Comparison of ENCODE assay signal across 8 cellular contexts in genomic region chr9:92324889-92325268, GRCh38. TPM values are rescaled to one million over a fixed set of nuclear protein-coding genes. Genes with fewer than 3 reads are reported as not detected.
DNase-seq lines count a peak whose midpoint lies in the region; ATAC-seq and TF ChIP-seq lines count a peak whose summit lies in the region.

No MANE protein-coding gene starts in this region.

- H3K27me3 ChIP-seq in dorsolateral prefrontal cortex (no peaks in the 10 kb centered on the region), mucosa of stomach (ENCODE audit: control insufficient read depth, insufficient read depth, low read length) (no peaks in the 10 kb centered on the region)

- H3K4me3 ChIP-seq in Jurkat, Clone E6-1 (ENCODE audit: low read length): peak overlapping the region; percentile 69
- peak overlapping the region; percentile 63 to 98 (median 89) for H3K4me3 ChIP-seq in dorsolateral prefrontal cortex
- peak overlapping the region; percentile 98 for H3K4me3 ChIP-seq in mucosa of stomach (ENCODE audit: low read length)

- H3K36me3 ChIP-seq in mucosa of stomach (ENCODE audit: control insufficient read depth, insufficient read depth, low read length): peaks cover 4% of the 10 kb centered on the region

- peak overlapping the region; percentile 92 for H3K9ac ChIP-seq in mucosa of stomach (ENCODE audit: low read length)

- peaks cover 14% of the 10 kb centered on the region for H3K4me1 ChIP-seq in mucosa of stomach (ENCODE audit: control insufficient read depth, insufficient read depth, low read length)

- TF ChIP-seq CTCF in dorsolateral prefrontal cortex (IDR thresholded peaks at IDR 0.05 in 54 of 56, conservative IDR thresholded peaks at IDR 0.05 in 2 of 56; ENCODE audit: low read depth in 1 of 56, partially characterized antibody in 56 of 56): peak in 1 of 56 donors; percentile 8

- peak; percentile 36 for DNase-seq in SKM-1 treated with dmso at 0.1 percent for 144 hours (lab: John Stamatoyannopoulos, UW; ENCODE audit: unreplicated experiment)
- DNase-seq in SKM-1 (lab: John Stamatoyannopoulos, UW; ENCODE audit: unreplicated experiment): no peak
- no peak for DNase-seq in Jurkat, Clone E6-1 (ENCODE audit: low read depth, low spot score)
- peak in 4 of 10 donors; percentile 31 to 71 (median 46) for DNase-seq in dorsolateral prefrontal cortex
- DNase-seq in NCI-H2029 treated with DMSO at 0.1 percent for 48 hours (lab: John Stamatoyannopoulos, UW): no peak

- intact Hi-C loops in dorsolateral prefrontal cortex (cut with DNase I): loop anchor here (1.0 to 10.0 kb wide), 9 partner anchors 32 to 550 kb away; partner anchors contain the start of genes IARS1 (in 2 of the 2), IPPK (in 2 of the 2), BICD2 (in 1 of the 2) and SPTLC1 (in 1 of the 2)

- no peaks in the 10 kb centered on the region for H3K9me3 ChIP-seq in mucosa of stomach (ENCODE audit: control insufficient read depth, low read length)

- no peak for ATAC-seq in GM21515 (IDR thresholded peaks at IDR 0.05; ENCODE audit: unreplicated experiment)
- ATAC-seq in HG03280 (IDR thresholded peaks at IDR 0.05; ENCODE audit: unreplicated experiment): no peak

- peak overlapping the region; percentile 90 to 100 (median 98) for H3K27ac ChIP-seq in dorsolateral prefrontal cortex

RNA-seq across cellular contexts. Expression of gene NOL8, which starts 0.3 kb away (rescaled TPM):
- polyA plus RNA-seq in Jurkat, Clone E6-1 (2012; ENCODE audit: insufficient read depth, insufficient read length): 40.5 TPM
- 10 to 100 TPM; 18.8 to 50.5 (median 32.6) TPM for total RNA-seq in dorsolateral prefrontal cortex

RNA-seq across cellular contexts. Expression of gene CENPP, which starts 0.9 kb away (rescaled TPM):
- 17.7 TPM for polyA plus RNA-seq in Jurkat, Clone E6-1 (2012; ENCODE audit: insufficient read depth, insufficient read length)
- 10 to 100 TPM in 21 of 120 experiments, 1 to 10 TPM in 99; 1.7 to 16.5 (median 7.0) TPM for total RNA-seq in dorsolateral prefrontal cortex

RNA-seq across cellular contexts. Expression of gene IARS1, which starts 31.4 kb away (rescaled TPM):
- polyA plus RNA-seq in Jurkat, Clone E6-1 (2012; ENCODE audit: insufficient read depth, insufficient read length): 148 TPM
- 100 to 1,000 TPM in 55 of 120 experiments, 10 to 100 TPM in 65; 50.3 to 131 (median 98.3) TPM for total RNA-seq in dorsolateral prefrontal cortex
